8 cellular contexts compared by ENCODE assay signal in genomic region chr14:94129111-94129757, GRCh38. TPM values are rescaled to one million over a fixed set of nuclear protein-coding genes. Genes with fewer than 3 reads are reported as not detected.
DNase-seq lines count a peak whose midpoint lies in the region; TF ChIP-seq lines count a peak whose summit lies in the region.

Gene IFI27L2, minus strand, starts transcription at chr14:94129604. Its CDS starts 40 bp downstream, at chr14:94129564.

- TF ChIP-seq POLR2A in testis (IDR thresholded peaks at IDR 0.05): no peak

- H3K9ac ChIP-seq in GM23248 (peak within 1 kb of the TSS; percentile 82), SK-N-MC (ENCODE audit: insufficient read length) (peak within 1 kb of the TSS; percentile 21)

- H3K27me3 ChIP-seq in GM23248 (replicated peaks; ENCODE audit: insufficient read depth) (no peaks in the 10 kb centered on the region), osteoblast (ENCODE audit: insufficient read depth, low read length) (peaks cover 7% of the 10 kb centered on the region), testis (no peaks in the 10 kb centered on the region)

- H3K4me2 ChIP-seq in GM23248 (ENCODE audit: unreplicated experiment) (peak within 1 kb of the TSS; percentile 88), osteoblast (ENCODE audit: insufficient read depth, low read length) (peak within 1 kb of the TSS; percentile 98)

- intact Hi-C loops in testis (cut with DNase I; ENCODE audit: low total_unique reads): no loop called here

- no peaks in the 10 kb centered on the region for H3K36me3 Mint-ChIP-seq in activated naive CD4-positive, alpha-beta T cell treated with anti-CD3 and anti-CD28 coated beads, Interleukin-2, amount 50 U/mL, for 24 hours

- peaks cover 18% of the 10 kb centered on the region for H3K4me1 Mint-ChIP-seq in activated naive CD4-positive, alpha-beta T cell treated with anti-CD3 and anti-CD28 coated beads, Interleukin-2, amount 50 U/mL, for 24 hours

- peaks cover 6% of the 10 kb centered on the region; the same call in 1 of the 2 replicates for H3F3A ChIP-seq in GM23248 (ENCODE audit: insufficient read depth)

- WGBS in GM23248 (ENCODE audit: low coverage in 1 of 2, low lambda C conversion rate in 2 of 2, missing lambda C conversion rate in 2 of 2), 2 experiments: 0 to 1% methylated on average over 20 to 27 of the region's 27 CpGs
- 0 to 1% methylated on average over 26 of the region's 27 CpGs for WGBS in testis, 2 donors

- peak within 1 kb of the TSS; percentile 43 for H3K27ac ChIP-seq in GM23248
- H3K27ac ChIP-seq in SK-N-MC: no peak within 1 kb of the TSS
- H3K27ac ChIP-seq in osteoblast (ENCODE audit: low read depth, low read length): peak within 1 kb of the TSS; percentile 49
- peak within 1 kb of the TSS; percentile 88 to 91 for H3K27ac ChIP-seq in testis

- DNase-seq in G401 (ENCODE audit: low spot score) (peak; percentile 88), GM23248 (peak; percentile 89), SK-N-MC (ENCODE audit: low read depth, low spot score) (no peak), glomerular visceral epithelial cell (ENCODE audit: extremely low spot score) (peak; percentile 88), osteoblast (ENCODE audit: insufficient read length, low spot score, missing footprints) (peak; percentile 95), testis (peak; percentile 89)

- H3K9me3 ChIP-seq in GM23248 (ENCODE audit: low read depth): no peaks in the 10 kb centered on the region
- H3K9me3 ChIP-seq in SK-N-MC (ENCODE audit: low read depth, low read length): no peaks in the 10 kb centered on the region
- no peaks in the 10 kb centered on the region for H3K9me3 ChIP-seq in osteoblast (ENCODE audit: low read depth, low read length)
- no peaks in the 10 kb centered on the region for H3K9me3 ChIP-seq in testis

- in situ Hi-C loops in G401 (cut with HindIII; ENCODE audit: low sequenced_read_pairs) (no loop called here), GM23248 (cut with MboI) (loop anchor here (25.0 kb wide), 1 partner anchor 467 kb away; no protein-coding TSS in a partner anchor)

- no peaks in the 10 kb centered on the region for H3K9me3 Mint-ChIP-seq in activated naive CD4-positive, alpha-beta T cell treated with anti-CD3 and anti-CD28 coated beads, Interleukin-2, amount 50 U/mL, for 24 hours

- peaks cover 2% of the 10 kb centered on the region for H3K27me3 Mint-ChIP-seq in activated naive CD4-positive, alpha-beta T cell treated with anti-CD3 and anti-CD28 coated beads, Interleukin-2, amount 50 U/mL, for 24 hours

- peaks cover 5% of the 10 kb centered on the region; the same call in 1 of the 2 replicates for H3K4me1 ChIP-seq in GM23248 (ENCODE audit: insufficient read depth)
- peaks cover 14% of the 10 kb centered on the region for H3K4me1 ChIP-seq in osteoblast (ENCODE audit: insufficient read depth, low read length)
- H3K4me1 ChIP-seq in testis: no peaks in the 10 kb centered on the region

- H2AFZ ChIP-seq in GM23248: peak within 1 kb of the TSS; percentile 94
- H2AFZ ChIP-seq in osteoblast (ENCODE audit: low read length): peak within 1 kb of the TSS; percentile 87

- H4K20me1 ChIP-seq in GM23248 (ENCODE audit: insufficient read depth): no peaks in the 10 kb centered on the region
- no peaks in the 10 kb centered on the region for H4K20me1 ChIP-seq in osteoblast (ENCODE audit: insufficient read depth, low read length)

- H3K79me2 ChIP-seq in GM23248 (ENCODE audit: insufficient read depth): peaks cover 6% of the 10 kb centered on the region; the same call in 1 of the 2 replicates
- peaks cover 8% of the 10 kb centered on the region for H3K79me2 ChIP-seq in osteoblast (ENCODE audit: insufficient read depth, low read length)

- peak within 1 kb of the TSS; percentile 73 for H3K27ac Mint-ChIP-seq in activated naive CD4-positive, alpha-beta T cell treated with anti-CD3 and anti-CD28 coated beads, Interleukin-2, amount 50 U/mL, for 24 hours

- H3K9me2 ChIP-seq in GM23248 (ENCODE audit: insufficient read depth): no peaks in the 10 kb centered on the region

- TF ChIP-seq CTCF in LNCAP (IDR thresholded peaks at IDR 0.05): 0 out of 2 replicates have a peak, but pooled peaks have one; percentile 12
- TF ChIP-seq CTCF in osteoblast (IDR thresholded peaks at IDR 0.05; ENCODE audit: extremely low read depth, low read depth, low read length): peak; percentile 15
- TF ChIP-seq CTCF in testis (IDR thresholded peaks at IDR 0.05): peak; percentile 13 to 29 (median 16)

- H3K36me3 ChIP-seq in GM23248 (ENCODE audit: low read depth) (no peaks in the 10 kb centered on the region), SK-N-MC (ENCODE audit: insufficient read depth, low read length) (no peaks in the 10 kb centered on the region), osteoblast (ENCODE audit: insufficient read depth, low read length) (peaks cover 5% of the 10 kb centered on the region), testis (ENCODE audit: low read depth, missing control alignments) (no peaks in the 10 kb centered on the region)

- peak within 1 kb of the TSS; percentile 80 for H3K4me3 ChIP-seq in GM23248
- peak within 1 kb of the TSS; percentile 79 for H3K4me3 ChIP-seq in SK-N-MC
- peak within 1 kb of the TSS; percentile 75 for H3K4me3 ChIP-seq in osteoblast (ENCODE audit: insufficient read depth, low read length)
- H3K4me3 ChIP-seq in testis: peak within 1 kb of the TSS; percentile 53 to 63

- peak within 1 kb of the TSS; percentile 89 for H3K4me3 Mint-ChIP-seq in activated naive CD4-positive, alpha-beta T cell treated with anti-CD3 and anti-CD28 coated beads, Interleukin-2, amount 50 U/mL, for 24 hours

RNA-seq across cellular contexts. Expression of gene IFI27L2, which starts in this region (rescaled TPM):
- total RNA-seq in G401 (2014; rRNA removed; shearing (Covaris generic)): 92.3 and 158 TPM in 2 replicates
- total RNA-seq in GM23248 (2014; rRNA removed; shearing (Covaris generic)): 61.7 and 95.3 TPM in 2 replicates
- polyA plus RNA-seq in GM23248 (2016; fragmentation: Nextera tagmentation; extraction: Ambion mirVana) (161 and 170 TPM in 2 replicates), testis (ENCODE audit: insufficient read depth, low read depth, low replicate concordance) (71.8 TPM)
- total RNA-seq in osteoblast (69.5 and 76.7 TPM in 2 replicates), testis (100 to 1,000 TPM; 182 to 187 TPM)
